ENCODE assay signal across 8 cellular contexts in genomic region chr22:23565942-23566715, GRCh38. TPM values are rescaled to one million over a fixed set of nuclear protein-coding genes. Genes with fewer than 3 reads are reported as not detected.
DNase-seq lines count a peak whose midpoint lies in the region; ATAC-seq and TF ChIP-seq lines count a peak whose summit lies in the region.

No MANE protein-coding gene starts in this region.

- H3K36me3 ChIP-seq in mucosa of descending colon (ENCODE audit: low read depth): no peaks in the 10 kb centered on the region
- H3K36me3 ChIP-seq in urinary bladder (ENCODE audit: insufficient read depth): no peaks in the 10 kb centered on the region

- no peaks in the 10 kb centered on the region for H3K36me3 Mint-ChIP-seq in activated naive CD4-positive, alpha-beta T cell treated with anti-CD3 and anti-CD28 coated beads for 36 hours (ENCODE audit: low read depth)
- H3K36me3 Mint-ChIP-seq in brain: no peaks in the 10 kb centered on the region

- no peaks in the 10 kb centered on the region for H3K9me3 ChIP-seq in mucosa of descending colon

- peak overlapping the region; percentile 71 for H3K4me3 Mint-ChIP-seq in activated naive CD4-positive, alpha-beta T cell treated with anti-CD3 and anti-CD28 coated beads for 36 hours
- peak overlapping the region; percentile 78 to 87 (median 83) for H3K4me3 Mint-ChIP-seq in brain

- H3K4me1 Mint-ChIP-seq in activated naive CD4-positive, alpha-beta T cell treated with anti-CD3 and anti-CD28 coated beads for 36 hours (ENCODE audit: low read depth): peaks cover 7% of the 10 kb centered on the region
- peaks cover 18% of the 10 kb centered on the region for H3K4me1 Mint-ChIP-seq in brain

- peak; percentile 10 for ATAC-seq in mucosa of descending colon
- no peak for ATAC-seq in GM19395 (IDR thresholded peaks at IDR 0.05; ENCODE audit: unreplicated experiment)

- intact Hi-C loops in activated naive CD4-positive, alpha-beta T cell treated with anti-CD3 and anti-CD28 coated beads for 36 hours (cut with micrococcal nuclease): no loop called here
- intact Hi-C loops in mucosa of descending colon (cut with DNase I, micrococcal nuclease): no loop called here

- H3K4me1 ChIP-seq in mucosa of descending colon (ENCODE audit: low read depth) (peaks cover 9% of the 10 kb centered on the region), urinary bladder (ENCODE audit: insufficient read depth) (no peaks in the 10 kb centered on the region)

- DNase-seq in activated naive CD4-positive, alpha-beta T cell treated with anti-CD3 and anti-CD28 coated beads for 36 hours: no peak
- no peak for DNase-seq in activated naive CD4-positive, alpha-beta T cell (lab: John Stamatoyannopoulos, UW)
- DNase-seq in mucosa of descending colon (no peak), Kasumi-1 (lab: John Stamatoyannopoulos, UW) (no peak), GM19240 (ENCODE audit: insufficient read length, low spot score) (no peak)

- no peak overlapping the region for H3K27ac Mint-ChIP-seq in activated naive CD4-positive, alpha-beta T cell treated with anti-CD3 and anti-CD28 coated beads for 36 hours
- H3K27ac Mint-ChIP-seq in brain: peak overlapping the region in 3 of 5 experiments; percentile 33 to 95 (median 56)

- no peaks in the 10 kb centered on the region for H3K9me3 Mint-ChIP-seq in activated naive CD4-positive, alpha-beta T cell treated with anti-CD3 and anti-CD28 coated beads for 36 hours
- H3K9me3 Mint-ChIP-seq in brain: peaks cover 0 to 3% (median 3%) of the 10 kb centered on the region in 5 experiments

- H3K27me3 Mint-ChIP-seq in activated naive CD4-positive, alpha-beta T cell treated with anti-CD3 and anti-CD28 coated beads for 36 hours (ENCODE audit: low read depth): peaks cover 28% of the 10 kb centered on the region
- peaks cover 9% of the 10 kb centered on the region for H3K27me3 Mint-ChIP-seq in brain

- no peak overlapping the region for H3K27ac ChIP-seq in urinary bladder (ENCODE audit: low read depth)

- H3K4me3 ChIP-seq in mucosa of descending colon (no peak overlapping the region), urinary bladder (ENCODE audit: low read depth, low read length) (peak overlapping the region; percentile 46)

- TF ChIP-seq CTCF in brain (conservative IDR thresholded peaks at IDR 0.05) (no peak), mucosa of descending colon (IDR thresholded peaks at IDR 0.05) (no peak)

- under 1% methylated on average over 76 of the region's 76 CpGs for WGBS in urinary bladder

- CTCF ChIA-PET in activated naive CD4-positive, alpha-beta T cell treated with anti-CD3 and anti-CD28 coated beads for 36 hours (lab: Charles Lee): interaction anchor here (0.5 kb wide), 1 partner anchor 25 kb away, joined by 3 read pairs; no protein-coding TSS in a partner anchor

RNA-seq across cellular contexts. Expression of gene IGLL1, which starts 14.0 kb away (rescaled TPM):
- not detected for total RNA-seq in activated naive CD4-positive, alpha-beta T cell treated with anti-CD3 and anti-CD28 coated beads for 36 hours
- not detected for polyA plus RNA-seq in brain (ENCODE audit: insufficient read depth, low read depth, low replicate concordance)
- total RNA-seq in mucosa of descending colon: not detected
- not detected for total RNA-seq in urinary bladder
- not detected for polyA plus RNA-seq in urinary bladder
